ENCODE assay signal across 1 cellular context in the genomic region with DNA sequence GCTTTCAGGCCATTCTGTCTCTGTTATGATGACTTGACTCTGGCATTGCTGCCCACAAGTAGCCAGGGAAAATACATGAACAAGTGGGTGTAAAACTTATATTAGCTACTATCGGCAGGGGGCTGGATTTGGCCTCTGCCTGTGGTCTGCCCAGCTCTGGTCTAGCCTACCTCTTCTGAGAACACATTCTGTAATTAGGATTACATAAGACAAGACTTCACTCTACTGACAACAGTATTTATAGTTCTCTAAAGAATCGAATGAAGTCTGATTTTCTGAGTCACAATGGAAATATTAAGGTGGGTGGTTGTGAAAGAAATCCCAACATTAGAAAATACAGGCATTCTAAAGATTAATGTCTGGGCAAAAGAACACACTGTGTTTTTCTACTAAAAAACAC.
A peak's percentile ranks its signal among the peaks of the same experiment; 100 is the strongest.
TF ChIP-seq lines count a peak whose summit lies in the region.

No MANE protein-coding gene starts in this region.

TF ChIP-seq in SK-N-SH, 30 proteins besides CTCF, POLR2A, EP300 and RAD21 (continued from another document):
- TF ChIP-seq, protein P1, sequence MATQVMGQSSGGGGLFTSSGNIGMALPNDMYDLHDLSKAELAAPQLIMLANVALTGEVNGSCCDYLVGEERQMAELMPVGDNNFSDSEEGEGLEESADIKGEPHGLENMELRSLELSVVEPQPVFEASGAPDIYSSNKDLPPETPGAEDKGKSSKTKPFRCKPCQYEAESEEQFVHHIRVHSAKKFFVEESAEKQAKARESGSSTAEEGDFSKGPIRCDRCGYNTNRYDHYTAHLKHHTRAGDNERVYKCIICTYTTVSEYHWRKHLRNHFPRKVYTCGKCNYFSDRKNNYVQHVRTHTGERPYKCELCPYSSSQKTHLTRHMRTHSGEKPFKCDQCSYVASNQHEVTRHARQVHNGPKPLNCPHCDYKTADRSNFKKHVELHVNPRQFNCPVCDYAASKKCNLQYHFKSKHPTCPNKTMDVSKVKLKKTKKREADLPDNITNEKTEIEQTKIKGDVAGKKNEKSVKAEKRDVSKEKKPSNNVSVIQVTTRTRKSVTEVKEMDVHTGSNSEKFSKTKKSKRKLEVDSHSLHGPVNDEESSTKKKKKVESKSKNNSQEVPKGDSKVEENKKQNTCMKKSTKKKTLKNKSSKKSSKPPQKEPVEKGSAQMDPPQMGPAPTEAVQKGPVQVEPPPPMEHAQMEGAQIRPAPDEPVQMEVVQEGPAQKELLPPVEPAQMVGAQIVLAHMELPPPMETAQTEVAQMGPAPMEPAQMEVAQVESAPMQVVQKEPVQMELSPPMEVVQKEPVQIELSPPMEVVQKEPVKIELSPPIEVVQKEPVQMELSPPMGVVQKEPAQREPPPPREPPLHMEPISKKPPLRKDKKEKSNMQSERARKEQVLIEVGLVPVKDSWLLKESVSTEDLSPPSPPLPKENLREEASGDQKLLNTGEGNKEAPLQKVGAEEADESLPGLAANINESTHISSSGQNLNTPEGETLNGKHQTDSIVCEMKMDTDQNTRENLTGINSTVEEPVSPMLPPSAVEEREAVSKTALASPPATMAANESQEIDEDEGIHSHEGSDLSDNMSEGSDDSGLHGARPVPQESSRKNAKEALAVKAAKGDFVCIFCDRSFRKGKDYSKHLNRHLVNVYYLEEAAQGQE (IDR thresholded peaks at IDR 0.05; ENCODE audit: low read depth, low read length), result no peak
- TF ChIP-seq RFX5 (IDR thresholded peaks at IDR 0.05; ENCODE audit: low read length) (no peak), SIN3A (IDR thresholded peaks at IDR 0.05; ENCODE audit: borderline replicate concordance, low read depth, low read length) (no peak), FOSL2 (IDR thresholded peaks at IDR 0.05; ENCODE audit: borderline replicate concordance, low read depth) (peak; percentile 24; the same call in 1 of the 2 replicates), GABPA (IDR thresholded peaks at IDR 0.05; ENCODE audit: low read depth) (no peak), ELF1 (IDR thresholded peaks at IDR 0.05) (no peak), FOXJ3 (CRISPR knock-in tag; IDR thresholded peaks at IDR 0.05) (no peak), NFIC (IDR thresholded peaks at IDR 0.05; ENCODE audit: borderline replicate concordance) (no peak), TEAD4 (IDR thresholded peaks at IDR 0.05; ENCODE audit: borderline replicate concordance, insufficient read depth) (no peak)
- TF ChIP-seq, protein P2, sequence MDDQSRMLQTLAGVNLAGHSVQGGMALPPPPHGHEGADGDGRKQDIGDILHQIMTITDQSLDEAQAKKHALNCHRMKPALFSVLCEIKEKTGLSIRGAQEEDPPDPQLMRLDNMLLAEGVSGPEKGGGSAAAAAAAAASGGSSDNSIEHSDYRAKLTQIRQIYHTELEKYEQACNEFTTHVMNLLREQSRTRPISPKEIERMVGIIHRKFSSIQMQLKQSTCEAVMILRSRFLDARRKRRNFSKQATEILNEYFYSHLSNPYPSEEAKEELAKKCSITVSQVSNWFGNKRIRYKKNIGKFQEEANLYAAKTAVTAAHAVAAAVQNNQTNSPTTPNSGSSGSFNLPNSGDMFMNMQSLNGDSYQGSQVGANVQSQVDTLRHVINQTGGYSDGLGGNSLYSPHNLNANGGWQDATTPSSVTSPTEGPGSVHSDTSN (IDR thresholded peaks at IDR 0.05), result peak; percentile 62
- TF ChIP-seq, protein P3, sequence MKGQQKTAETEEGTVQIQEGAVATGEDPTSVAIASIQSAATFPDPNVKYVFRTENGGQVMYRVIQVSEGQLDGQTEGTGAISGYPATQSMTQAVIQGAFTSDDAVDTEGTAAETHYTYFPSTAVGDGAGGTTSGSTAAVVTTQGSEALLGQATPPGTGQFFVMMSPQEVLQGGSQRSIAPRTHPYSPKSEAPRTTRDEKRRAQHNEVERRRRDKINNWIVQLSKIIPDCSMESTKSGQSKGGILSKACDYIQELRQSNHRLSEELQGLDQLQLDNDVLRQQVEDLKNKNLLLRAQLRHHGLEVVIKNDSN (IDR thresholded peaks at IDR 0.05; ENCODE audit: borderline replicate concordance, low read depth), result no peak
- TF ChIP-seq, protein P4, sequence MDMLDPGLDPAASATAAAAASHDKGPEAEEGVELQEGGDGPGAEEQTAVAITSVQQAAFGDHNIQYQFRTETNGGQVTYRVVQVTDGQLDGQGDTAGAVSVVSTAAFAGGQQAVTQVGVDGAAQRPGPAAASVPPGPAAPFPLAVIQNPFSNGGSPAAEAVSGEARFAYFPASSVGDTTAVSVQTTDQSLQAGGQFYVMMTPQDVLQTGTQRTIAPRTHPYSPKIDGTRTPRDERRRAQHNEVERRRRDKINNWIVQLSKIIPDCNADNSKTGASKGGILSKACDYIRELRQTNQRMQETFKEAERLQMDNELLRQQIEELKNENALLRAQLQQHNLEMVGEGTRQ (IDR thresholded peaks at IDR 0.05; ENCODE audit: borderline replicate concordance, low read depth, low read length), result no peak
